In genomic region chr9:137371521-137371941, GRCh38 we compare ENCODE assay signal across 17 cellular contexts. TPM values are rescaled to one million over a fixed set of nuclear protein-coding genes. Genes with fewer than 3 reads are reported as not detected.
DNase-seq lines count a peak whose midpoint lies in the region; ATAC-seq and TF ChIP-seq lines count a peak whose summit lies in the region.
"Had no signal": no experiment of that assay in that cellular context is flagged by ENCODE, and none has a peak within 500 bp of the region (broad histone marks: within the 10 kb centered on the region; RNA-seq: fewer than 3 reads in every experiment).

No MANE protein-coding gene starts in this region.

- no peaks in the 10 kb centered on the region for H3K9me3 Mint-ChIP-seq in progenitor cell of endocrine pancreas (ENCODE audit: low read depth)

- H3K27me3 Mint-ChIP-seq in progenitor cell of endocrine pancreas, result no peaks in the 10 kb centered on the region

- H3K4me1 Mint-ChIP-seq in progenitor cell of endocrine pancreas (ENCODE audit: low read depth), result peaks cover 6% of the 10 kb centered on the region

- no peak overlapping the region for H3K27ac ChIP-seq in right cardiac atrium (ENCODE audit: low read length)
- H3K27ac ChIP-seq in heart right ventricle, result no peak overlapping the region
- H3K27ac ChIP-seq in left lung, result no peak overlapping the region
- H3K27ac ChIP-seq: C4-2B had no signal

- H3K27ac Mint-ChIP-seq in progenitor cell of endocrine pancreas, result peak overlapping the region; percentile 82

- intact Hi-C loops in right cardiac atrium (cut with DNase I) (loop anchor here in 1 of 4 donors (10.0 kb wide), 1 partner anchor 47 kb away; no protein-coding TSS in a partner anchor), heart right ventricle (cut with DNase I) (no loop called here), left lung (cut with DNase I) (no loop called here)

- H3K4me3 ChIP-seq in right cardiac atrium (ENCODE audit: low read length) (no peak overlapping the region), heart right ventricle (no peak overlapping the region), left lung (no peak overlapping the region)

- no peaks in the 10 kb centered on the region for H3K36me3 Mint-ChIP-seq in progenitor cell of endocrine pancreas (ENCODE audit: insufficient read depth)

- no peak for TF ChIP-seq CTCF in heart right ventricle (IDR thresholded peaks at IDR 0.05)
- no peak for TF ChIP-seq CTCF in left lung (IDR thresholded peaks at IDR 0.05)
- no peak for TF ChIP-seq CTCF in progenitor cell of endocrine pancreas (IDR thresholded peaks at IDR 0.05; ENCODE audit: unreplicated experiment)

- no peaks in the 10 kb centered on the region for H3K4me1 ChIP-seq in right cardiac atrium (ENCODE audit: control insufficient read depth, insufficient read depth, low read length)
- H3K4me1 ChIP-seq in heart right ventricle, result peaks cover 0 to 19% (median 7%) of the 10 kb centered on the region in 9 donors
- H3K4me1 ChIP-seq in left lung, result no peaks in the 10 kb centered on the region

- H3K36me3 ChIP-seq in heart right ventricle (peaks cover 0 to 37% (median 0%) of the 10 kb centered on the region in 9 donors), left lung (peaks cover 0 to 11% of the 10 kb centered on the region in 2 donors)

- H3K9me3 ChIP-seq in right cardiac atrium (ENCODE audit: control insufficient read depth, low read length) (no peaks in the 10 kb centered on the region), heart right ventricle (peaks cover 0 to 9% (median 0%) of the 10 kb centered on the region in 11 donors), left lung (peaks cover 0 to 4% of the 10 kb centered on the region in 2 donors)

- DNase-seq in right cardiac atrium, result peak; percentile 13 to 41 (median 41)
- no peak for DNase-seq in heart right ventricle
- peak; percentile 10 to 77 for DNase-seq in left lung
- no peak for DNase-seq in progenitor cell of endocrine pancreas (ENCODE audit: low spot score, unreplicated experiment)
- no peak for DNase-seq in NCI-H2171 treated with DMSO at 0.1 percent for 48 hours (lab: John Stamatoyannopoulos, UW)
- no peak for DNase-seq in NCI-H748 (lab: John Stamatoyannopoulos, UW; ENCODE audit: unreplicated experiment)
- no peak for DNase-seq in SHP77 treated with DMSO at 0.1 percent for 48 hours (lab: John Stamatoyannopoulos, UW)
- DNase-seq: COR-L47, DMS153, MV-4-11, NCI-H1417 treated with DMSO at 0.1 percent for 48 hours, NCI-H2029, NCI-H2227 treated with DMSO at 0.1 percent for 48 hours, RPMI8226 had no signal

- ATAC-seq in right cardiac atrium (no peak), heart right ventricle (no peak), left lung (no peak), GM18502 (IDR thresholded peaks at IDR 0.05; ENCODE audit: poor library complexity, unreplicated experiment) (no peak)

- H3K4me3 Mint-ChIP-seq in progenitor cell of endocrine pancreas (ENCODE audit: low read depth), result no peak overlapping the region

- WGBS in right cardiac atrium, result 96% methylated on average over 16 of the region's 16 CpGs
- 98% methylated on average over 12 to 16 of the region's 16 CpGs for WGBS in heart right ventricle, 2 donors

- H3K27me3 ChIP-seq in right cardiac atrium (ENCODE audit: control insufficient read depth, insufficient read depth), result no peaks in the 10 kb centered on the region
- no peaks in the 10 kb centered on the region for H3K27me3 ChIP-seq in heart right ventricle
- no peaks in the 10 kb centered on the region for H3K27me3 ChIP-seq in left lung

RNA-seq across cellular contexts. Expression of gene EXD3, which starts 51.4 kb away (rescaled TPM):
- total RNA-seq in right cardiac atrium (10 to 100 TPM in 2 of 4 donors, 1 to 10 TPM in 2; 7.9 to 13.4 (median 11.1) TPM), heart right ventricle (10 to 100 TPM in 3 of 10 donors, 1 to 10 TPM in 7; 7.8 to 14.0 (median 9.2) TPM), left lung (10 to 100 TPM; 13.7 to 21.8 TPM), progenitor cell of endocrine pancreas (31.7 and 33.8 TPM in 2 replicates)
- polyA plus RNA-seq in right cardiac atrium (14.6 TPM), heart right ventricle (10 to 100 TPM in 1 of 2 donors, 1 to 10 TPM in 1; 5.8 to 33.0 TPM)

RNA-seq across cellular contexts. Expression of gene NOXA1, which starts 51.7 kb away (rescaled TPM):
- total RNA-seq in right cardiac atrium, result 1 to 10 TPM; 3.1 to 7.5 (median 4.5) TPM
- 4.3 TPM for polyA plus RNA-seq in right cardiac atrium
- 1 to 10 TPM; 2.5 to 5.3 (median 3.0) TPM for total RNA-seq in heart right ventricle
- 10 to 100 TPM in 1 of 2 donors, under 1 TPM in 1; 0.62 to 10.6 TPM for polyA plus RNA-seq in heart right ventricle
- total RNA-seq in left lung, result 1 to 10 TPM; 6.1 to 8.7 TPM
- 15.3 and 16.3 TPM in 2 replicates for total RNA-seq in progenitor cell of endocrine pancreas
- total RNA-seq: OCI-LY7 had no signal

Comparison
In these comparisons a context has a peak if more than half of its experiments do, and no peak if none do; other contexts are left out.
1. DNase-seq: peak in right cardiac atrium (3 of 3) and left lung (2 of 2); none in heart right ventricle (0 of 2), progenitor cell of endocrine pancreas (single experiment), NCI-H2171 treated with DMSO at 0.1 percent for 48 hours (single experiment), NCI-H748 (single experiment) and SHP77 treated with DMSO at 0.1 percent for 48 hours (single experiment).